In the genomic region with DNA sequence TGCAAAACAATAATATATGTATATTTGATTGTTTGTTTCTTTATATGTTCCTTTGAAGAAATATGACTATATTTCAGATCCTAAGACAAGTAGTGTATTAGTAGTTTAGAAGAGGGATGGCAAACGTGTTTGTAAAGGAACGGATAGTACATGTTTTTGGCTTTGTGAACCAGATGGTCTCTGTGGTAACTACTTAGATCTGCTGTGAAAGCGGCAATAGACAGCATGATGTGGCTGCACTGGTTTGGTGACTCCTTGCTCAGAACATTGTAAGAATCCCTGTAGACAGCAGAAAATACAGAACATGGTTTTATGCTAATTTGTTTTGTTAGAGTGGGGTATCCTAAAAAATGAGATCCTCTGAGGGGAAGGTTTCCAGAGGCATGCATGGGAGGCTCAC, we compare ENCODE assay signal across 14 cellular contexts. TPM values are rescaled to one million over a fixed set of nuclear protein-coding genes. Genes with fewer than 3 reads are reported as not detected.
DNase-seq lines count a peak whose midpoint lies in the region; ATAC-seq and TF ChIP-seq lines count a peak whose summit lies in the region.
"Had no signal": no experiment of that assay in that cellular context is flagged by ENCODE, and none has a peak within 500 bp of the region (broad histone marks: within the 10 kb centered on the region; RNA-seq: fewer than 3 reads in every experiment).

No MANE protein-coding gene starts in this region.

- H3K9me3 ChIP-seq in psoas muscle (no peaks in the 10 kb centered on the region), Peyer's patch (no peaks in the 10 kb centered on the region)
- H3K9me3 ChIP-seq: body of pancreas had no signal

- ATAC-seq in activated CD8-positive, alpha-beta T cell treated with anti-CD3 and anti-CD28 coated beads for 36 hours: no peak
- ATAC-seq in activated CD8-positive, alpha-beta T cell treated with anti-CD3 and anti-CD28 coated beads, Interleukin-2, amount 10 ng/mL, durations not matched to agents 7 days and 5 days: no peak
- ATAC-seq in GM21723 (IDR thresholded peaks at IDR 0.05; ENCODE audit: unreplicated experiment): peak; percentile 35
- no peak for ATAC-seq in WTC11
- no peak for ATAC-seq in psoas muscle
- no peak for ATAC-seq in T-cell (replicated peaks in 1 of 4)
- ATAC-seq: activated CD8-positive, alpha-beta memory T cell treated with anti-CD3 and anti-CD28 coated beads, Interleukin-2, amount 10 ng/mL, durations not matched to agents 7 days and 5 days; body of pancreas; stimulated activated effector memory CD8-positive, alpha-beta T cell treated with anti-CD3 and anti-CD28 coated beads, Interleukin-12 subunit alpha, Interleukin-12 subunit beta, amount 100 ng/mL, for 72 hours had no signal

- intact Hi-C loops in activated CD8-positive, alpha-beta T cell treated with anti-CD3 and anti-CD28 coated beads for 36 hours (cut with micrococcal nuclease): no loop called here
- intact Hi-C loops in psoas muscle (cut with DNase I): no loop called here

- WGBS in psoas muscle, 3 donors: 41 to 67% (median 47%) methylated on average over 3 of the region's 3 CpGs

- H3K4me3 ChIP-seq in psoas muscle (no peak overlapping the region), Peyer's patch (no peak overlapping the region)
- H3K4me3 ChIP-seq: body of pancreas, neural progenitor cell had no signal

- no peak for DNase-seq in activated CD8-positive, alpha-beta T cell treated with anti-CD3 and anti-CD28 coated beads for 36 hours
- DNase-seq in activated CD8-positive, alpha-beta T cell treated with anti-CD3 and anti-CD28 coated beads, Interleukin-2, amount 10 ng/mL, durations not matched to agents 7 days and 5 days: no peak
- DNase-seq in WTC11 (ENCODE audit: low spot score) (no peak), psoas muscle (no peak), NCI-H510A (lab: John Stamatoyannopoulos, UW) (no peak), Peyer's patch (no peak), T-cell (no peak)
- DNase-seq: activated CD8-positive, alpha-beta memory T cell treated with anti-CD3 and anti-CD28 coated beads, Interleukin-2, amount 10 ng/mL, durations not matched to agents 7 days and 5 days; body of pancreas; EL; NCI-H2081 treated with DMSO at 0.1 percent for 48 hours had no signal

- H3K27ac ChIP-seq in psoas muscle (peak overlapping the region; percentile 4), Peyer's patch (peak overlapping the region in 1 of 4 donors; percentile 32)
- H3K27ac ChIP-seq: body of pancreas, neural progenitor cell had no signal

- no peak for TF ChIP-seq CTCF in activated CD8-positive, alpha-beta T cell treated with anti-CD3 and anti-CD28 coated beads for 36 hours (IDR thresholded peaks at IDR 0.05)
- TF ChIP-seq CTCF in WTC11 (IDR thresholded peaks at IDR 0.05) (no peak), psoas muscle (IDR thresholded peaks at IDR 0.05) (no peak), Peyer's patch (IDR thresholded peaks at IDR 0.05) (no peak)

- H3K27me3 Mint-ChIP-seq in activated CD8-positive, alpha-beta T cell treated with anti-CD3 and anti-CD28 coated beads for 36 hours: no peaks in the 10 kb centered on the region
- H3K27me3 Mint-ChIP-seq in activated CD8-positive, alpha-beta T cell treated with anti-CD3 and anti-CD28 coated beads, Interleukin-2, amount 10 ng/mL, durations not matched to agents 7 days and 5 days (ENCODE audit: low read depth): no peaks in the 10 kb centered on the region
- H3K27me3 Mint-ChIP-seq in WTC11 (ENCODE audit: low read depth) (no peaks in the 10 kb centered on the region), T-cell (no peaks in the 10 kb centered on the region)
- H3K27me3 Mint-ChIP-seq: activated CD8-positive, alpha-beta memory T cell treated with anti-CD3 and anti-CD28 coated beads, Interleukin-2, amount 10 ng/mL, durations not matched to agents 7 days and 5 days had no signal

- H3K27ac Mint-ChIP-seq in activated CD8-positive, alpha-beta T cell treated with anti-CD3 and anti-CD28 coated beads for 36 hours: peak overlapping the region; percentile 14
- no peak overlapping the region for H3K27ac Mint-ChIP-seq in activated CD8-positive, alpha-beta T cell treated with anti-CD3 and anti-CD28 coated beads, Interleukin-2, amount 10 ng/mL, durations not matched to agents 7 days and 5 days
- H3K27ac Mint-ChIP-seq in WTC11 (peak overlapping the region; percentile 38; the same call in 1 of the 2 replicates), T-cell (peak overlapping the region in 1 of 2 donors; percentile 19)
- H3K27ac Mint-ChIP-seq: activated CD8-positive, alpha-beta memory T cell treated with anti-CD3 and anti-CD28 coated beads, Interleukin-2, amount 10 ng/mL, durations not matched to agents 7 days and 5 days; neural progenitor cell; stimulated activated effector memory CD8-positive, alpha-beta T cell treated with anti-CD3 and anti-CD28 coated beads, Interleukin-12 subunit alpha, Interleukin-12 subunit beta, amount 100 ng/mL, for 72 hours had no signal

- H3K27me3 ChIP-seq in psoas muscle (ENCODE audit: insufficient read depth in 3 of 3, low read length in 2 of 3) (no peaks in the 10 kb centered on the region), Peyer's patch (no peaks in the 10 kb centered on the region)
- H3K27me3 ChIP-seq: body of pancreas, neural progenitor cell had no signal

- CTCF ChIA-PET in activated CD8-positive, alpha-beta T cell treated with anti-CD3 and anti-CD28 coated beads for 36 hours (lab: Charles Lee): no interaction called here
- CTCF ChIA-PET in activated CD8-positive, alpha-beta T cell treated with anti-CD3 and anti-CD28 coated beads, Interleukin-2, amount 10 ng/mL, durations not matched to agents 7 days and 5 days (lab: Charles Lee): no interaction called here
- CTCF ChIA-PET in WTC11 (lab: Charles Lee): interaction anchor here (1.3 kb wide), 1 partner anchor 113 kb away, joined by 4 read pairs; no protein-coding TSS in a partner anchor
- CTCF ChIA-PET in T-cell (lab: Charles Lee): no interaction called here

- no peaks in the 10 kb centered on the region for H3K9me3 Mint-ChIP-seq in activated CD8-positive, alpha-beta T cell treated with anti-CD3 and anti-CD28 coated beads for 36 hours
- H3K9me3 Mint-ChIP-seq in activated CD8-positive, alpha-beta T cell treated with anti-CD3 and anti-CD28 coated beads, Interleukin-2, amount 10 ng/mL, durations not matched to agents 7 days and 5 days (ENCODE audit: insufficient read depth): no peaks in the 10 kb centered on the region
- H3K9me3 Mint-ChIP-seq in WTC11 (no peaks in the 10 kb centered on the region), T-cell (no peaks in the 10 kb centered on the region)
- H3K9me3 Mint-ChIP-seq: neural progenitor cell; stimulated activated effector memory CD8-positive, alpha-beta T cell treated with anti-CD3 and anti-CD28 coated beads, Interleukin-12 subunit alpha, Interleukin-12 subunit beta, amount 100 ng/mL, for 72 hours had no signal

- POLR2A ChIA-PET in activated CD8-positive, alpha-beta T cell treated with anti-CD3 and anti-CD28 coated beads for 36 hours (lab: Charles Lee): no interaction called here
- POLR2A ChIA-PET in activated CD8-positive, alpha-beta T cell treated with anti-CD3 and anti-CD28 coated beads, Interleukin-2, amount 10 ng/mL, durations not matched to agents 7 days and 5 days (lab: Charles Lee): no interaction called here
- POLR2A ChIA-PET in WTC11 (lab: Charles Lee) (no interaction called here), T-cell (lab: Charles Lee) (no interaction called here)

- H3K4me1 ChIP-seq in psoas muscle (peaks cover 32% of the 10 kb centered on the region), Peyer's patch (peaks cover 0 to 10% (median 0%) of the 10 kb centered on the region in 4 donors)

- peaks cover 14% of the 10 kb centered on the region for H3K36me3 Mint-ChIP-seq in activated CD8-positive, alpha-beta T cell treated with anti-CD3 and anti-CD28 coated beads for 36 hours (ENCODE audit: low read depth)
- H3K36me3 Mint-ChIP-seq in activated CD8-positive, alpha-beta T cell treated with anti-CD3 and anti-CD28 coated beads, Interleukin-2, amount 10 ng/mL, durations not matched to agents 7 days and 5 days (ENCODE audit: low read depth): peaks cover 19% of the 10 kb centered on the region
- H3K36me3 Mint-ChIP-seq in WTC11: no peaks in the 10 kb centered on the region
- H3K36me3 Mint-ChIP-seq in T-cell: peaks cover 6% of the 10 kb centered on the region

- no peak overlapping the region for H3K4me3 Mint-ChIP-seq in activated CD8-positive, alpha-beta T cell treated with anti-CD3 and anti-CD28 coated beads for 36 hours
- H3K4me3 Mint-ChIP-seq in activated CD8-positive, alpha-beta T cell treated with anti-CD3 and anti-CD28 coated beads, Interleukin-2, amount 10 ng/mL, durations not matched to agents 7 days and 5 days: no peak overlapping the region
- H3K4me3 Mint-ChIP-seq in WTC11: no peak overlapping the region
- no peak overlapping the region for H3K4me3 Mint-ChIP-seq in T-cell
- H3K4me3 Mint-ChIP-seq: activated CD8-positive, alpha-beta memory T cell treated with anti-CD3 and anti-CD28 coated beads, Interleukin-2, amount 10 ng/mL, durations not matched to agents 7 days and 5 days; neural progenitor cell had no signal

- H3K36me3 ChIP-seq in psoas muscle (ENCODE audit: insufficient read depth in 1 of 2, low read depth in 1 of 2): peaks cover 0 to 3% of the 10 kb centered on the region in 2 donors
- no peaks in the 10 kb centered on the region for H3K36me3 ChIP-seq in Peyer's patch
- H3K36me3 ChIP-seq: neural progenitor cell had no signal

- peaks cover 32% of the 10 kb centered on the region for H3K4me1 Mint-ChIP-seq in activated CD8-positive, alpha-beta T cell treated with anti-CD3 and anti-CD28 coated beads for 36 hours (ENCODE audit: low read depth)
- peaks cover 35% of the 10 kb centered on the region for H3K4me1 Mint-ChIP-seq in activated CD8-positive, alpha-beta T cell treated with anti-CD3 and anti-CD28 coated beads, Interleukin-2, amount 10 ng/mL, durations not matched to agents 7 days and 5 days (ENCODE audit: low read depth)
- H3K4me1 Mint-ChIP-seq in WTC11 (peaks cover 36% of the 10 kb centered on the region), T-cell (peaks cover 37 to 47% (median 45%) of the 10 kb centered on the region in 3 donors)

- no peak for TF ChIP-seq POLR2A in Peyer's patch (IDR thresholded peaks at IDR 0.05)

RNA-seq across cellular contexts. Expression of a gene that starts 3.1 kb away (rescaled TPM):
- total RNA-seq in activated CD8-positive, alpha-beta T cell treated with anti-CD3 and anti-CD28 coated beads for 36 hours: 10 to 100 TPM; 47.5 to 49.8 TPM
- 10 to 100 TPM; 44.7 to 52.1 TPM for total RNA-seq in activated CD8-positive, alpha-beta T cell treated with anti-CD3 and anti-CD28 coated beads, Interleukin-2, amount 10 ng/mL, durations not matched to agents 7 days and 5 days
- total RNA-seq in WTC11 (2021): 36.6 to 37.9 TPM (median 37.6 TPM) in 3 replicates
- 100 to 1,000 TPM; 156 to 203 (median 171) TPM for total RNA-seq in psoas muscle
- polyA plus RNA-seq in psoas muscle: 100 to 1,000 TPM; 101 to 226 (median 149) TPM
- total RNA-seq in Peyer's patch: 100 to 1,000 TPM in 2 of 4 donors, 10 to 100 TPM in 2; 59.4 to 191 (median 98.8) TPM
- 10 to 100 TPM; 16.6 to 29.3 (median 23.0) TPM for total RNA-seq in T-cell

RNA-seq across cellular contexts. Expression of a gene that starts 58.5 kb away (rescaled TPM):
- 100 to 1,000 TPM; 170 to 173 TPM for total RNA-seq in activated CD8-positive, alpha-beta T cell treated with anti-CD3 and anti-CD28 coated beads for 36 hours
- 10 to 100 TPM; 91.7 to 97.2 TPM for total RNA-seq in activated CD8-positive, alpha-beta T cell treated with anti-CD3 and anti-CD28 coated beads, Interleukin-2, amount 10 ng/mL, durations not matched to agents 7 days and 5 days
- total RNA-seq in WTC11 (2021): 102 to 139 TPM (median 112 TPM) in 3 replicates
- total RNA-seq in psoas muscle: 100 to 1,000 TPM in 1 of 4 donors, 10 to 100 TPM in 3; 53.9 to 101 (median 80.2) TPM
- polyA plus RNA-seq in psoas muscle: 10 to 100 TPM; 79.3 to 85.4 (median 83.7) TPM
- 10 to 100 TPM; 50.8 to 67.7 (median 61.7) TPM for total RNA-seq in Peyer's patch
- 100 to 1,000 TPM in 2 of 5 donors, 10 to 100 TPM in 3; 75.8 to 153 (median 83.6) TPM for total RNA-seq in T-cell
